1 cellular context compared by ENCODE assay signal in the genomic region with DNA sequence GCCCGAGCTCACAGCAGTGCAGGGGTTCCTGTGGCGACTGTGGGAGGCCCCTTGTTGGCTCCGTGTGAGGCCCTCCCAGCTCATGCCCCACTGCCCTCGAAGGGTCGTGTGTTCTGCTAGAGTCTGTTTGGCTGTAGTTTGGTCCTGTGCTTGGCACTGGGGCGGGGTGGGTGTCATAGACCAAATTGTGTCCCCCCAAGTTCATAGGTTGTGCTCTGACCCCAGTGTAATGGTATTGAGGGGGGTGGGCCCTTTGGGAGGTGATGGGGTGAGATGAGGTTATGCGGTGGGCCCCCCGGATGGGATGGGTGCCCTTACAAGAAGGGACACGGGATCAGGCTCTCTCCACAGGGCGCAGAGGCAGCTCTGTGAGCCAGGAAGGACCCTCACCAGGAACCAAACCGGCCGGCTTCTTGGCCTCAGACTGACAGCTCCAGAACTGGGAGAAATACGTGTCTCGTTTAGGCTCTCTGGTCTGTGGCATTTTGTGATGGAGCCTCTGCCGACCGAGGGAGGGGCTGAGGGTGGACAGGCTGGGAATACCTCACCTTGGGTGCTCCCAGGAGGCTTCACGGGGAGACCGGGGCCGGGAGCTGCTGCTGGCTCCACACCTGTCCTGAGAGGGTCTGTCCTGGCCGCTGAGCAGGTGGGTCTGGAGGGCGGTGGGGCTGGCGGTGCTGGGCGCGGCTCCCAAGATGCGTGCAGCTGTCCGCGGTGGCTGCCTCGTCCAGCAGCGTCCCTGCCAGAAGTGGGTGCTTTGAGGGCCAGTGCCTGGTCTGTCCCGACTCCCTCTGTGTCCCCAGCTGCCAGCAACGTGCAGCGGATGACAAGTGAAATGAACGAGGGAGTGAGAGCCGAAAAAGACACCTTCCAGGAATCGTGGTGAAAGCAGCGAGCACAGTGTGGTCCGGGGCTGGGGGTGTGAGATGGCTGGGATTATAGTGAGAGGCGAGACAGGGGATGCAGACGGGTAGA.
TF ChIP-seq lines count a peak whose summit lies in the region.

No MANE protein-coding gene starts in this region.

TF ChIP-seq in K562, 482 proteins besides CTCF, POLR2A, EP300 and RAD21:
- TF ChIP-seq SREBF1 (IDR thresholded peaks at IDR 0.05; ENCODE audit: borderline replicate concordance, low read depth, low read length) (no peak), ZNF311 (CRISPR knock-in tag; IDR thresholded peaks at IDR 0.05) (no peak), SRSF7 (optimal IDR thresholded peaks at IDR 0.05; ENCODE audit: low read depth, low read length) (no peak), ADNP (tag; IDR thresholded peaks at IDR 0.05) (no peak), HDAC8 (tag; IDR thresholded peaks at IDR 0.05) (no peak), POLR2B (IDR thresholded peaks at IDR 0.05; ENCODE audit: low read depth, partially characterized antibody) (no peak)
- TF ChIP-seq, protein P1, sequence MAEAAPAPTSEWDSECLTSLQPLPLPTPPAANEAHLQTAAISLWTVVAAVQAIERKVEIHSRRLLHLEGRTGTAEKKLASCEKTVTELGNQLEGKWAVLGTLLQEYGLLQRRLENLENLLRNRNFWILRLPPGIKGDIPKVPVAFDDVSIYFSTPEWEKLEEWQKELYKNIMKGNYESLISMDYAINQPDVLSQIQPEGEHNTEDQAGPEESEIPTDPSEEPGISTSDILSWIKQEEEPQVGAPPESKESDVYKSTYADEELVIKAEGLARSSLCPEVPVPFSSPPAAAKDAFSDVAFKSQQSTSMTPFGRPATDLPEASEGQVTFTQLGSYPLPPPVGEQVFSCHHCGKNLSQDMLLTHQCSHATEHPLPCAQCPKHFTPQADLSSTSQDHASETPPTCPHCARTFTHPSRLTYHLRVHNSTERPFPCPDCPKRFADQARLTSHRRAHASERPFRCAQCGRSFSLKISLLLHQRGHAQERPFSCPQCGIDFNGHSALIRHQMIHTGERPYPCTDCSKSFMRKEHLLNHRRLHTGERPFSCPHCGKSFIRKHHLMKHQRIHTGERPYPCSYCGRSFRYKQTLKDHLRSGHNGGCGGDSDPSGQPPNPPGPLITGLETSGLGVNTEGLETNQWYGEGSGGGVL (CRISPR knock-in tag; IDR thresholded peaks at IDR 0.05) = no peak
- TF ChIP-seq, protein P2, sequence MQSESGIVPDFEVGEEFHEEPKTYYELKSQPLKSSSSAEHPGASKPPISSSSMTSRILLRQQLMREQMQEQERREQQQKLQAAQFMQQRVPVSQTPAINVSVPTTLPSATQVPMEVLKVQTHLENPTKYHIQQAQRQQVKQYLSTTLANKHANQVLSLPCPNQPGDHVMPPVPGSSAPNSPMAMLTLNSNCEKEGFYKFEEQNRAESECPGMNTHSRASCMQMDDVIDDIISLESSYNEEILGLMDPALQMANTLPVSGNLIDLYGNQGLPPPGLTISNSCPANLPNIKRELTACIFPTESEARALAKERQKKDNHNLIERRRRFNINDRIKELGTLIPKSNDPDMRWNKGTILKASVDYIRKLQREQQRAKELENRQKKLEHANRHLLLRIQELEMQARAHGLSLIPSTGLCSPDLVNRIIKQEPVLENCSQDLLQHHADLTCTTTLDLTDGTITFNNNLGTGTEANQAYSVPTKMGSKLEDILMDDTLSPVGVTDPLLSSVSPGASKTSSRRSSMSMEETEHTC (IDR thresholded peaks at IDR 0.05) = no peak
- TF ChIP-seq, protein P3, sequence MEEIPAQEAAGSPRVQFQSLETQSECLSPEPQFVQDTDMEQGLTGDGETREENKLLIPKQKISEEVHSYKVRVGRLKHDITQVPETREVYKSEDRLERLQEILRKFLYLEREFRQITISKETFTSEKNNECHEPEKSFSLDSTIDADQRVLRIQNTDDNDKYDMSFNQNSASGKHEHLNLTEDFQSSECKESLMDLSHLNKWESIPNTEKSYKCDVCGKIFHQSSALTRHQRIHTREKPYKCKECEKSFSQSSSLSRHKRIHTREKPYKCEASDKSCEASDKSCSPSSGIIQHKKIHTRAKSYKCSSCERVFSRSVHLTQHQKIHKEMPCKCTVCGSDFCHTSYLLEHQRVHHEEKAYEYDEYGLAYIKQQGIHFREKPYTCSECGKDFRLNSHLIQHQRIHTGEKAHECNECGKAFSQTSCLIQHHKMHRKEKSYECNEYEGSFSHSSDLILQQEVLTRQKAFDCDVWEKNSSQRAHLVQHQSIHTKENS (CRISPR knock-in tag; IDR thresholded peaks at IDR 0.05) = no peak
- TF ChIP-seq, protein P4, sequence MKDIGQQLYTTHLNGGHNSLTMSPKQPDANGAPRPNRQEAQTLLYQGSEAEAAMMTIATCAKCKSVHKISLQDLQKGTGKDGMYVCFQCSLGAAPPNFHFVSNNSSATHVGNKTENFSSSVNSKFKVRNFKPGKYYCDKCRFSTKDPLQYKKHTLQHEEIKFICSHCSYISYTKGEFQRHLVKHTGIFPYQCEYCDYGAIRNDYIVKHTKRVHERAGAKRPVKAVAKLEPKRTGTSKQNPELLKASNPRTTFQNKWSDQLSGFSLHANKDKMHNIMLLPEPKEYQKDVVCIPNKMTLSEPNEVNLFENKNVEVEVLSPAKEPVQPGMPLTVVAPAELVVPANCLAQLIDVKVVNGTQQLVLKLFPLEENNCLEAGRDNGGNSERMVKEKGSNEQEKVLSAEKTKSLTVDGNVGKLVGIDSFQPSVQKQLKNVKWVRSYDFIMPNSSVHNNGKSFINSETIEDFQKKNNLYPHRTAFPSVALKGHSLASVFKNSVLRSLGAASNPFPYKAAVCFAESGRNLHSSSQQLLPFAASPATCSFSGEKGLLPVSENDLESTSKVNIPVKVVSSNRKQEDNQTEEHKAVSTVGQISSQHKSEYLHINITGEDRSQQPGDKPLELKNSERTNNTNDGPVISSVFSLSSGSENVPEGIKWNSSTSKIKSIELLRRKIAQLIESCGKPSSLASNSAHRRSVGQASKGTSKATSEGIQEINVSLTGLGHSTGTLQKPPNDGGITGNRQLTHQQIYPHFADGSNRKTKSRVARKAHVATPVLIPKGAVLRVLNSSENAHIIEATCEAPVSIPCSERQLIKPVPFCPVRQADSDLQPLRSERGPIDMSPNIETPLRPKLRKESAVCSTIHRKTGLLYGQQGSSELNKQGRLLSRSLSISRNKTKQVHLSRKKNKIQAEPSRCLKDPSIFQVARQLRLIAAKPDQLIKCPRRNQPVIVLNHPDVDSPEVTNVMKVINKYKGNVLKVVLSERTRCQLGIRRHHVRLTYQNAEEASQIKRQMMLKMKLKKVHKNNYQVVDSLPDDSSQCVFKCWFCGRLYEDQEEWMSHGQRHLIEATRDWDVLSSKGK (CRISPR knock-in tag; IDR thresholded peaks at IDR 0.05) = no peak
